Comparison of ENCODE assay signal across 1 cellular context in genomic region chr1:116373451-116374339, GRCh38.
TF ChIP-seq lines count a peak whose summit lies in the region.

No MANE protein-coding gene starts in this region.

TF ChIP-seq in WTC11, 78 proteins besides CTCF, POLR2A, EP300 and RAD21 (continued from another document):
- TF ChIP-seq, protein P1, sequence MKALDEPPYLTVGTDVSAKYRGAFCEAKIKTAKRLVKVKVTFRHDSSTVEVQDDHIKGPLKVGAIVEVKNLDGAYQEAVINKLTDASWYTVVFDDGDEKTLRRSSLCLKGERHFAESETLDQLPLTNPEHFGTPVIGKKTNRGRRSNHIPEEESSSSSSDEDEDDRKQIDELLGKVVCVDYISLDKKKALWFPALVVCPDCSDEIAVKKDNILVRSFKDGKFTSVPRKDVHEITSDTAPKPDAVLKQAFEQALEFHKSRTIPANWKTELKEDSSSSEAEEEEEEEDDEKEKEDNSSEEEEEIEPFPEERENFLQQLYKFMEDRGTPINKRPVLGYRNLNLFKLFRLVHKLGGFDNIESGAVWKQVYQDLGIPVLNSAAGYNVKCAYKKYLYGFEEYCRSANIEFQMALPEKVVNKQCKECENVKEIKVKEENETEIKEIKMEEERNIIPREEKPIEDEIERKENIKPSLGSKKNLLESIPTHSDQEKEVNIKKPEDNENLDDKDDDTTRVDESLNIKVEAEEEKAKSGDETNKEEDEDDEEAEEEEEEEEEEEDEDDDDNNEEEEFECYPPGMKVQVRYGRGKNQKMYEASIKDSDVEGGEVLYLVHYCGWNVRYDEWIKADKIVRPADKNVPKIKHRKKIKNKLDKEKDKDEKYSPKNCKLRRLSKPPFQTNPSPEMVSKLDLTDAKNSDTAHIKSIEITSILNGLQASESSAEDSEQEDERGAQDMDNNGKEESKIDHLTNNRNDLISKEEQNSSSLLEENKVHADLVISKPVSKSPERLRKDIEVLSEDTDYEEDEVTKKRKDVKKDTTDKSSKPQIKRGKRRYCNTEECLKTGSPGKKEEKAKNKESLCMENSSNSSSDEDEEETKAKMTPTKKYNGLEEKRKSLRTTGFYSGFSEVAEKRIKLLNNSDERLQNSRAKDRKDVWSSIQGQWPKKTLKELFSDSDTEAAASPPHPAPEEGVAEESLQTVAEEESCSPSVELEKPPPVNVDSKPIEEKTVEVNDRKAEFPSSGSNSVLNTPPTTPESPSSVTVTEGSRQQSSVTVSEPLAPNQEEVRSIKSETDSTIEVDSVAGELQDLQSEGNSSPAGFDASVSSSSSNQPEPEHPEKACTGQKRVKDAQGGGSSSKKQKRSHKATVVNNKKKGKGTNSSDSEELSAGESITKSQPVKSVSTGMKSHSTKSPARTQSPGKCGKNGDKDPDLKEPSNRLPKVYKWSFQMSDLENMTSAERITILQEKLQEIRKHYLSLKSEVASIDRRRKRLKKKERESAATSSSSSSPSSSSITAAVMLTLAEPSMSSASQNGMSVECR (CRISPR knock-in tag; IDR thresholded peaks at IDR 0.05; ENCODE audit: borderline replicate concordance): no peak
- TF ChIP-seq PRDM15 (CRISPR knock-in tag; IDR thresholded peaks at IDR 0.05): no peak
- no peak for TF ChIP-seq ZNF219 (CRISPR knock-in tag; IDR thresholded peaks at IDR 0.05; ENCODE audit: borderline replicate concordance)
- no peak for TF ChIP-seq NFE2L1 (CRISPR knock-in tag; IDR thresholded peaks at IDR 0.05)
